24 cellular contexts compared by ENCODE assay signal in the genomic region with DNA sequence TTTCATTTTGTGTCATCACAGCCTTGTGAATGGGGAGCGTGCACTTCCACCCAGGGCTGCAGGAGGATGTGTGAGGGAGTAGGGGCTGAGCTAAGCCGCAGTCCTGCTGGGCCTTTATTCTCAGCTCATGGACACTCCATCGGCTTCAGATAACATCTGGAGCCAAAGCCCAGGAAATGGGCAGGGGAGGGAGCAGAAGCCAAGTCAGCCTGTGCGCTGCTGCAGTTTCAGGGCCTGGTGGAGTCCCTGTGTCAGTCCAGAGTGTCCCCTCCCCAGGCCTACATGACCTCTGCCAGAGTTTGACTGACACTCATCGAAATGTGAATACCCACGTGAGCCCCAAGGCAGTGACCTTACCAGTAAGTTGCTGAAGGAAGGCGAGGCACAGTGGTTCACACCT.
A peak's percentile ranks its signal among the peaks of the same experiment; 100 is the strongest.
DNase-seq lines count a peak whose midpoint lies in the region; ATAC-seq and TF ChIP-seq lines count a peak whose summit lies in the region.
"Had no signal": no experiment of that assay in that cellular context is flagged by ENCODE, and none has a peak within 500 bp of the region (broad histone marks: within the 10 kb centered on the region; RNA-seq: fewer than 3 reads in every experiment).

No MANE protein-coding gene starts in this region.

- H3K9me3 ChIP-seq in left ventricle myocardium inferior (replicated peaks), result no peaks in the 10 kb centered on the region
- H3K9me3 ChIP-seq in parathyroid adenoma (ENCODE audit: control insufficient read depth, low read length), result no peaks in the 10 kb centered on the region
- H3K9me3 ChIP-seq: A549, MG63 had no signal

- H2AFZ ChIP-seq in parathyroid adenoma, result peak overlapping the region; percentile 7

- H3K4me1 ChIP-seq in left ventricle myocardium inferior (peaks cover 98% of the 10 kb centered on the region), parathyroid adenoma (peaks cover 74% of the 10 kb centered on the region)
- H3K4me1 ChIP-seq: A549 had no signal

- no peaks in the 10 kb centered on the region for H3K36me3 Mint-ChIP-seq in WTC11
- H3K36me3 Mint-ChIP-seq in activated T-cell treated with anti-CD3 and anti-CD28 coated beads, Interleukin-2, amount 50 U/mL, for 72 hours (ENCODE audit: insufficient read depth in 2 of 2), result no peaks in the 10 kb centered on the region
- H3K36me3 Mint-ChIP-seq: CD14-positive monocyte, T-cell had no signal

- TF ChIP-seq CTCF in left ventricle myocardium inferior (IDR thresholded peaks at IDR 0.05; ENCODE audit: borderline replicate concordance), result no peak
- TF ChIP-seq CTCF in WTC11 (IDR thresholded peaks at IDR 0.05), result no peak
- no peak for TF ChIP-seq CTCF in parathyroid adenoma (IDR thresholded peaks at IDR 0.05)

- no peak overlapping the region for H3K9ac ChIP-seq in parathyroid adenoma

- CTCF ChIA-PET in WTC11 (lab: Charles Lee), result interaction anchor here (0.9 to 1.3 kb wide), 5 partner anchors 10 to 243 kb away, joined by 3 to 7 read pairs (median 3); no protein-coding TSS in a partner anchor

- H3K9me3 Mint-ChIP-seq in WTC11, result no peaks in the 10 kb centered on the region
- H3K9me3 Mint-ChIP-seq in activated T-cell treated with anti-CD3 and anti-CD28 coated beads, Interleukin-2, amount 50 U/mL, for 72 hours, result no peaks in the 10 kb centered on the region
- H3K9me3 Mint-ChIP-seq: CD14-positive monocyte, T-cell had no signal

- H3K4me3 Mint-ChIP-seq in WTC11, result no peak overlapping the region
- no peak overlapping the region for H3K4me3 Mint-ChIP-seq in activated T-cell treated with anti-CD3 and anti-CD28 coated beads, Interleukin-2, amount 50 U/mL, for 72 hours
- H3K4me3 Mint-ChIP-seq: B cell, CD14-positive monocyte, T-cell had no signal

- H3K36me3 ChIP-seq in left ventricle myocardium inferior (no peaks in the 10 kb centered on the region), parathyroid adenoma (ENCODE audit: control insufficient read depth, insufficient read depth, low read length) (no peaks in the 10 kb centered on the region)
- H3K36me3 ChIP-seq: MG63 had no signal

- no peak overlapping the region; the same call in 1 of the 2 replicates for H3K27ac Mint-ChIP-seq in WTC11
- no peak overlapping the region for H3K27ac Mint-ChIP-seq in activated T-cell treated with anti-CD3 and anti-CD28 coated beads, Interleukin-2, amount 50 U/mL, for 72 hours
- H3K27ac Mint-ChIP-seq: B cell, CD14-positive monocyte, T-cell had no signal

- H3K4me3 ChIP-seq in left ventricle myocardium inferior, result no peak overlapping the region
- H3K4me3 ChIP-seq in parathyroid adenoma (ENCODE audit: low read depth, low read length), result no peak overlapping the region
- H3K4me3 ChIP-seq: A549, MG63, SK-N-MC had no signal

- no peaks in the 10 kb centered on the region for H3K27me3 ChIP-seq in left ventricle myocardium inferior (ENCODE audit: low read depth)
- no peaks in the 10 kb centered on the region for H3K27me3 ChIP-seq in parathyroid adenoma (ENCODE audit: control insufficient read depth, insufficient read depth, low read length)
- H3K27me3 ChIP-seq: MG63 had no signal

- no peaks in the 10 kb centered on the region for H3K79me2 ChIP-seq in parathyroid adenoma

- ATAC-seq in Right ventricle myocardium inferior, result no peak
- ATAC-seq in WTC11, result peak; percentile 61
- ATAC-seq in activated T-cell treated with anti-CD3 and anti-CD28 coated beads, Interleukin-2, amount 50 U/mL, for 72 hours (replicated peaks in 1 of 2), result no peak
- ATAC-seq: A549, HCT116, T-cell had no signal

- H3K4me2 ChIP-seq in parathyroid adenoma (ENCODE audit: low read length), result no peak overlapping the region
- H3K4me2 ChIP-seq: A549 had no signal

- peaks cover 73% of the 10 kb centered on the region for H3K4me1 Mint-ChIP-seq in WTC11
- H3K4me1 Mint-ChIP-seq in activated T-cell treated with anti-CD3 and anti-CD28 coated beads, Interleukin-2, amount 50 U/mL, for 72 hours (ENCODE audit: low read depth), result peaks cover 9% of the 10 kb centered on the region
- H3K4me1 Mint-ChIP-seq: B cell, CD14-positive monocyte, T-cell had no signal

- no peaks in the 10 kb centered on the region for H3K27me3 Mint-ChIP-seq in WTC11 (ENCODE audit: low read depth)
- H3K27me3 Mint-ChIP-seq in activated T-cell treated with anti-CD3 and anti-CD28 coated beads, Interleukin-2, amount 50 U/mL, for 72 hours (ENCODE audit: low read depth), result no peaks in the 10 kb centered on the region
- H3K27me3 Mint-ChIP-seq: B cell, T-cell had no signal

- POLR2A ChIA-PET in WTC11 (lab: Charles Lee), result no interaction called here

- H3K27ac ChIP-seq in left ventricle myocardium inferior (replicated peaks), result peak overlapping the region; percentile 43
- peak overlapping the region; percentile 31 for H3K27ac ChIP-seq in parathyroid adenoma
- H3K27ac ChIP-seq: A549, SK-N-MC had no signal

- intact Hi-C loops in left ventricle myocardium inferior (cut with micrococcal nuclease) (no loop called here), Right ventricle myocardium inferior (cut with DNase I) (no loop called here)

- no peak for DNase-seq in left ventricle myocardium inferior
- DNase-seq in Right ventricle myocardium inferior (ENCODE audit: missing footprints), result no peak
- no peak for DNase-seq in WTC11 (ENCODE audit: low spot score)
- DNase-seq in iPS-NIHi11 (ENCODE audit: low spot score), result peak; percentile 54
- DNase-seq in NCI-H2081 (lab: John Stamatoyannopoulos, UW), result no peak
- no peak for DNase-seq in NCI-H748 (lab: John Stamatoyannopoulos, UW; ENCODE audit: unreplicated experiment)
- no peak for DNase-seq in activated T-cell treated with anti-CD3 and anti-CD28 coated beads, Interleukin-2, amount 50 U/mL, for 72 hours
- DNase-seq: DMS53, GF-D8, MG63, NCI-H1048, NCI-H1417 treated with DMSO at 0.1 percent for 48 hours, NCI-H1930, NCI-H2227 treated with DMSO at 0.1 percent for 48 hours, NCI-H510A, OCI-M1, SHP77, T-cell had no signal

TF ChIP-seq in WTC11, 78 proteins besides CTCF, POLR2A, EP300 and RAD21 (continues in another document):
- TF ChIP-seq ZNF138 (CRISPR knock-in tag; conservative IDR thresholded peaks at IDR 0.05), result 0 out of 2 replicates have a peak, but pooled peaks have one; percentile 33
- peak; percentile 69; the same call in 1 of the 2 replicates for TF ChIP-seq TP53 (CRISPR knock-in tag; IDR thresholded peaks at IDR 0.05)
- peak; percentile 41; the same call in 1 of the 2 replicates for TF ChIP-seq USF2 (CRISPR knock-in tag; IDR thresholded peaks at IDR 0.05)
- TF ChIP-seq, protein P1, sequence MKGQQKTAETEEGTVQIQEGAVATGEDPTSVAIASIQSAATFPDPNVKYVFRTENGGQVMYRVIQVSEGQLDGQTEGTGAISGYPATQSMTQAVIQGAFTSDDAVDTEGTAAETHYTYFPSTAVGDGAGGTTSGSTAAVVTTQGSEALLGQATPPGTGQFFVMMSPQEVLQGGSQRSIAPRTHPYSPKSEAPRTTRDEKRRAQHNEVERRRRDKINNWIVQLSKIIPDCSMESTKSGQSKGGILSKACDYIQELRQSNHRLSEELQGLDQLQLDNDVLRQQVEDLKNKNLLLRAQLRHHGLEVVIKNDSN (CRISPR knock-in tag; IDR thresholded peaks at IDR 0.05), result no peak
- peak; percentile 94 for TF ChIP-seq PRDM15 (CRISPR knock-in tag; IDR thresholded peaks at IDR 0.05)
- TF ChIP-seq ATF3 (CRISPR knock-in tag; conservative IDR thresholded peaks at IDR 0.05), result no peak
- TF ChIP-seq, protein P2, sequence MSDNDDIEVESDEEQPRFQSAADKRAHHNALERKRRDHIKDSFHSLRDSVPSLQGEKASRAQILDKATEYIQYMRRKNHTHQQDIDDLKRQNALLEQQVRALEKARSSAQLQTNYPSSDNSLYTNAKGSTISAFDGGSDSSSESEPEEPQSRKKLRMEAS (CRISPR knock-in tag; IDR thresholded peaks at IDR 0.05), result 0 out of 2 replicates have a peak, but pooled peaks have one; percentile 18
